Comparison of ENCODE assay signal across 13 cellular contexts in the genomic region with DNA sequence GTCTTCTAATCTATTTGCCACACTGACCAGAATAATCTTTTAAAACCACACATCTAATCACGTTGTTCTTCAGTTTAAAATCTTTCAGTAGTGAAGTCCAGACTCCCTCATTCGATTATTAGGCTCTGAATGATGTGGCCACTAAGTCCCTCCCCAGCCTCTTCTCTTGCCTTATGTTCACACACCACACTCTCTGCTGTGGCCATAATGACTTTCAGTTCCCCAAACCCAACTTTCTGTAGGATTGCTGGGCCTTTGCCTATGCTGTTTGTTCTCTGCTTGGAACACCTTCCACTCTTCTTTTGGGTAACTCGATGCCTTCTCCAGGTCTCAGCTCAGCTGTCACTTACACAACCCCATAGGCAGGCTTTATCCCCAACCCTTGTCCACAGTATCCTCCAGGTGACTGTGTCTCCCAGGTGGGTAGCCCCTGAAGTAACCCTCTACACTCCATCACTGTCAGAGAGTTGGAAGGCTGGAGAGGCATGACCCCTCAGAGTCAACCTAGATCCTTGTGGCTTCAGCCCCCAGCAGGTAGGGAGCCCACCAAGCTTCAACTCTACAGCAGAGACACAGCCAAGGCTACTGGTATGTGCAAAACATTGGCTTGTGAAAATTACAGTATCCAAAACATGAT. TPM values are rescaled to one million over a fixed set of nuclear protein-coding genes. Genes with fewer than 3 reads are reported as not detected.
DNase-seq lines count a peak whose midpoint lies in the region; ATAC-seq and TF ChIP-seq lines count a peak whose summit lies in the region.
"Had no signal": no experiment of that assay in that cellular context is flagged by ENCODE, and none has a peak within 500 bp of the region (broad histone marks: within the 10 kb centered on the region; RNA-seq: fewer than 3 reads in every experiment).

No MANE protein-coding gene starts in this region.

- H3K4me3 Mint-ChIP-seq in natural killer cell treated with Interleukin-12 subunit alpha and Interleukin-12 subunit beta and Interleukin-15 and Interleukin-18, amount 100 ng/mL, for 72 hours = no peak overlapping the region
- H3K4me3 Mint-ChIP-seq in natural killer cell = no peak overlapping the region
- H3K4me3 Mint-ChIP-seq in stimulated activated naive B cell treated with anti-CD40 and anti-IgM and Interleukin-4, amounts not matched to agents 10 μg/mL and 1 μg/mL and 100 μg/mL, for 72 hours = peak overlapping the region in 1 of 2 donors; percentile 8

- H3K27ac ChIP-seq in coronary artery = no peak overlapping the region
- H3K27ac ChIP-seq: ovary had no signal

- no peaks in the 10 kb centered on the region for H3K9me3 Mint-ChIP-seq in natural killer cell treated with Interleukin-12 subunit alpha and Interleukin-12 subunit beta and Interleukin-15 and Interleukin-18, amount 100 ng/mL, for 72 hours
- H3K9me3 Mint-ChIP-seq in natural killer cell = no peaks in the 10 kb centered on the region
- H3K9me3 Mint-ChIP-seq in stimulated activated naive B cell treated with anti-CD40 and anti-IgM and Interleukin-4, amounts not matched to agents 10 μg/mL and 1 μg/mL and 100 μg/mL, for 72 hours = no peaks in the 10 kb centered on the region
- H3K9me3 Mint-ChIP-seq: activated naive CD4-positive, alpha-beta T cell treated with anti-CD3 and anti-CD28 coated beads, Interleukin-2, amount 50 U/mL, for 72 hours had no signal

- peak; percentile 9 to 40 for ATAC-seq in natural killer cell treated with Interleukin-12 subunit alpha and Interleukin-12 subunit beta and Interleukin-15 and Interleukin-18, amount 100 ng/mL, for 72 hours
- no peak for ATAC-seq in natural killer cell
- ATAC-seq in HG02678 (IDR thresholded peaks at IDR 0.05; ENCODE audit: unreplicated experiment) = peak; percentile 87
- ATAC-seq in HG03571 (IDR thresholded peaks at IDR 0.05; ENCODE audit: unreplicated experiment) = peak; percentile 83
- peak; percentile 99 for ATAC-seq in stimulated activated naive B cell treated with anti-CD40 and anti-IgM and Interleukin-4, amounts not matched to agents 10 μg/mL and 1 μg/mL and 100 μg/mL, for 72 hours (replicated peaks)
- ATAC-seq: activated naive CD4-positive, alpha-beta T cell treated with anti-CD3 and anti-CD28 coated beads, Interleukin-2, amount 50 U/mL, for 72 hours had no signal

- intact Hi-C loops in natural killer cell (cut with micrococcal nuclease) = no loop called here

- TF ChIP-seq CTCF in natural killer cell (IDR thresholded peaks at IDR 0.05) (no peak), coronary artery (IDR thresholded peaks at IDR 0.05) (no peak)

- H3K4me1 Mint-ChIP-seq in natural killer cell treated with Interleukin-12 subunit alpha and Interleukin-12 subunit beta and Interleukin-15 and Interleukin-18, amount 100 ng/mL, for 72 hours (ENCODE audit: low read depth in 2 of 2) = peaks cover 15 to 16% of the 10 kb centered on the region in 2 donors
- peaks cover 8 to 11% of the 10 kb centered on the region in 2 donors for H3K4me1 Mint-ChIP-seq in natural killer cell
- H3K4me1 Mint-ChIP-seq in stimulated activated naive B cell treated with anti-CD40 and anti-IgM and Interleukin-4, amounts not matched to agents 10 μg/mL and 1 μg/mL and 100 μg/mL, for 72 hours = peaks cover 13 to 20% of the 10 kb centered on the region in 2 donors

- DNase-seq in natural killer cell treated with Interleukin-12 subunit alpha and Interleukin-12 subunit beta and Interleukin-15 and Interleukin-18, amount 100 ng/mL, for 72 hours (ENCODE audit: low spot score) = no peak
- DNase-seq in natural killer cell (no peak), NCI-H82 (lab: John Stamatoyannopoulos, UW) (no peak), coronary artery (ENCODE audit: low spot score) (no peak), NCI-H1092 treated with DMSO at 0.1 percent for 48 hours (lab: John Stamatoyannopoulos, UW) (no peak)
- DNase-seq in stimulated activated naive B cell treated with anti-CD40 and anti-IgM and Interleukin-4, amounts not matched to agents 10 μg/mL and 1 μg/mL and 100 μg/mL, for 72 hours = peak; percentile 51
- DNase-seq: effector CD4-positive, alpha-beta T cell; NCI-H510A treated with DMSO at 0.1 percent for 48 hours; ovary had no signal

- H3K27ac Mint-ChIP-seq in natural killer cell treated with Interleukin-12 subunit alpha and Interleukin-12 subunit beta and Interleukin-15 and Interleukin-18, amount 100 ng/mL, for 72 hours = no peak overlapping the region
- H3K27ac Mint-ChIP-seq in natural killer cell = no peak overlapping the region
- peak overlapping the region; percentile 53 for H3K27ac Mint-ChIP-seq in stimulated activated naive B cell treated with anti-CD40 and anti-IgM and Interleukin-4, amounts not matched to agents 10 μg/mL and 1 μg/mL and 100 μg/mL, for 72 hours
- H3K27ac Mint-ChIP-seq: activated naive CD4-positive, alpha-beta T cell treated with anti-CD3 and anti-CD28 coated beads, Interleukin-2, amount 50 U/mL, for 72 hours had no signal

- no peak overlapping the region for H3K4me3 ChIP-seq in coronary artery
- H3K4me3 ChIP-seq: ovary had no signal

- no peaks in the 10 kb centered on the region for H3K36me3 Mint-ChIP-seq in natural killer cell treated with Interleukin-12 subunit alpha and Interleukin-12 subunit beta and Interleukin-15 and Interleukin-18, amount 100 ng/mL, for 72 hours
- no peaks in the 10 kb centered on the region for H3K36me3 Mint-ChIP-seq in natural killer cell
- H3K36me3 Mint-ChIP-seq in stimulated activated naive B cell treated with anti-CD40 and anti-IgM and Interleukin-4, amounts not matched to agents 10 μg/mL and 1 μg/mL and 100 μg/mL, for 72 hours = peaks cover 0 to 2% of the 10 kb centered on the region in 2 donors
- H3K36me3 Mint-ChIP-seq: activated naive CD4-positive, alpha-beta T cell treated with anti-CD3 and anti-CD28 coated beads, Interleukin-2, amount 50 U/mL, for 72 hours had no signal

- no peaks in the 10 kb centered on the region for H3K27me3 Mint-ChIP-seq in natural killer cell treated with Interleukin-12 subunit alpha and Interleukin-12 subunit beta and Interleukin-15 and Interleukin-18, amount 100 ng/mL, for 72 hours
- peaks cover 0 to 5% of the 10 kb centered on the region in 2 donors for H3K27me3 Mint-ChIP-seq in natural killer cell (ENCODE audit: low read depth in 2 of 2)
- H3K27me3 Mint-ChIP-seq in stimulated activated naive B cell treated with anti-CD40 and anti-IgM and Interleukin-4, amounts not matched to agents 10 μg/mL and 1 μg/mL and 100 μg/mL, for 72 hours = no peaks in the 10 kb centered on the region

RNA-seq across cellular contexts. Expression of a gene that starts 8.4 kb away (rescaled TPM):
- 10 to 100 TPM; 17.2 to 22.5 TPM for total RNA-seq in natural killer cell treated with Interleukin-12 subunit alpha and Interleukin-12 subunit beta and Interleukin-15 and Interleukin-18, amount 100 ng/mL, for 72 hours
- total RNA-seq in natural killer cell = 10 to 100 TPM; 24.8 to 25.8 (median 25.3) TPM

RNA-seq across cellular contexts. Expression of a gene that starts 9.2 kb away (rescaled TPM):
- total RNA-seq in natural killer cell treated with Interleukin-12 subunit alpha and Interleukin-12 subunit beta and Interleukin-15 and Interleukin-18, amount 100 ng/mL, for 72 hours = under 1 TPM in 1 of 2 donors, not detected in 1; 0.25 TPM
- under 1 TPM in 1 of 3 donors, not detected in 2; 0.16 TPM for total RNA-seq in natural killer cell
- total RNA-seq: HT1080 had no signal

Comparison
In these comparisons a context has a peak if more than half of its experiments do, and no peak if none do; other contexts are left out.
1. ATAC-seq: peak in natural killer cell treated with Interleukin-12 subunit alpha and Interleukin-12 subunit beta and Interleukin-15 and Interleukin-18, amount 100 ng/mL, for 72 hours (2 of 2), HG02678 (single experiment), HG03571 (single experiment) and stimulated activated naive B cell treated with anti-CD40 and anti-IgM and Interleukin-4, amounts not matched to agents 10 μg/mL and 1 μg/mL and 100 μg/mL, for 72 hours (2 of 2); none in natural killer cell (0 of 3).